30 cellular contexts compared by ENCODE assay signal in genomic region chr18:38087538-38087937, GRCh38.
"Had no signal": no experiment of that assay in that cellular context is flagged by ENCODE, and none has a peak within 500 bp of the region (broad histone marks: within the 10 kb centered on the region; RNA-seq: fewer than 3 reads in every experiment).

No MANE protein-coding gene starts in this region.

- H3K27me3 ChIP-seq: adrenal gland, ascending aorta, body of pancreas, brain microvascular endothelial cell, breast epithelium, cardiac muscle cell had no signal

- H3K4me3 ChIP-seq: adrenal gland, ascending aorta, body of pancreas, breast epithelium, cardiac muscle cell had no signal

- H3K36me3 ChIP-seq: adrenal gland, ascending aorta, brain microvascular endothelial cell, breast epithelium, cardiac muscle cell had no signal

- DNase-seq: activated effector memory CD4-positive, alpha-beta T cell treated with anti-CD3 and anti-CD28 coated beads, Interleukin-2, amount 50 U/mL, for 16 hours; activated effector memory CD4-positive, alpha-beta T cell treated with Interleukin-2 at 50 U/mL for 16 hours; activated gamma-delta T cell; activated gamma-delta T cell treated with Interleukin-2 at 50 U/mL for 16 hours; activated naive CD4-positive, alpha-beta T cell; activated naive CD4-positive, alpha-beta T cell treated with anti-CD3 and anti-CD28 coated beads for 36 hours; activated naive CD4-positive, alpha-beta T cell treated with anti-CD3 and anti-CD28 coated beads, Interleukin-2, amount 10 ng/mL, durations not matched to agents 7 days and 5 days; activated naive CD4-positive, alpha-beta T cell treated with anti-CD3 and anti-CD28 coated beads, Interleukin-2, amount 50 U/mL, for 16 hours; activated naive CD4-positive, alpha-beta T cell treated with Interleukin-2 at 50 U/mL for 16 hours; activated naive CD8-positive, alpha-beta T cell treated with anti-CD3 and anti-CD28 coated beads for 36 hours; activated naive CD8-positive, alpha-beta T cell treated with anti-CD3 and anti-CD28 coated beads, Interleukin-2, amount 10 ng/mL, durations not matched to agents 7 days and 5 days; activated naive CD8-positive, alpha-beta T cell treated with anti-CD3 and anti-CD28 coated beads, Interleukin-2, amount 50 U/mL, for 24 hours; activated T-cell treated with anti-CD3 and anti-CD28 coated beads, Interleukin-2, amount 50 U/mL, for 1 hour; activated T-cell treated with anti-CD3 and anti-CD28 coated beads, Interleukin-2, amount 50 U/mL, for 24 hours; activated T-cell treated with anti-CD3 and anti-CD28 coated beads, Interleukin-2, amount 50 U/mL, for 4 hours; activated T-cell treated with anti-CD3 and anti-CD28 coated beads, Interleukin-2, amount 50 U/mL, for 48 hours; activated T-cell treated with anti-CD3 and anti-CD28 coated beads, Interleukin-2, amount 50 U/mL, for 72 hours; adrenal gland; amniotic stem cell; amygdala; anterior cingulate cortex; aorta; body of pancreas; brain microvascular endothelial cell; caudate nucleus; central memory CD4-positive, alpha-beta T cell; cerebellar nuclear complex had no signal

- H3K9me3 ChIP-seq: adrenal gland, ascending aorta, body of pancreas, breast epithelium had no signal

- H3K27ac ChIP-seq: adrenal gland, ascending aorta, body of pancreas, brain microvascular endothelial cell, breast epithelium, cardiac muscle cell had no signal
